8 cellular contexts compared by ENCODE assay signal in the genomic region with DNA sequence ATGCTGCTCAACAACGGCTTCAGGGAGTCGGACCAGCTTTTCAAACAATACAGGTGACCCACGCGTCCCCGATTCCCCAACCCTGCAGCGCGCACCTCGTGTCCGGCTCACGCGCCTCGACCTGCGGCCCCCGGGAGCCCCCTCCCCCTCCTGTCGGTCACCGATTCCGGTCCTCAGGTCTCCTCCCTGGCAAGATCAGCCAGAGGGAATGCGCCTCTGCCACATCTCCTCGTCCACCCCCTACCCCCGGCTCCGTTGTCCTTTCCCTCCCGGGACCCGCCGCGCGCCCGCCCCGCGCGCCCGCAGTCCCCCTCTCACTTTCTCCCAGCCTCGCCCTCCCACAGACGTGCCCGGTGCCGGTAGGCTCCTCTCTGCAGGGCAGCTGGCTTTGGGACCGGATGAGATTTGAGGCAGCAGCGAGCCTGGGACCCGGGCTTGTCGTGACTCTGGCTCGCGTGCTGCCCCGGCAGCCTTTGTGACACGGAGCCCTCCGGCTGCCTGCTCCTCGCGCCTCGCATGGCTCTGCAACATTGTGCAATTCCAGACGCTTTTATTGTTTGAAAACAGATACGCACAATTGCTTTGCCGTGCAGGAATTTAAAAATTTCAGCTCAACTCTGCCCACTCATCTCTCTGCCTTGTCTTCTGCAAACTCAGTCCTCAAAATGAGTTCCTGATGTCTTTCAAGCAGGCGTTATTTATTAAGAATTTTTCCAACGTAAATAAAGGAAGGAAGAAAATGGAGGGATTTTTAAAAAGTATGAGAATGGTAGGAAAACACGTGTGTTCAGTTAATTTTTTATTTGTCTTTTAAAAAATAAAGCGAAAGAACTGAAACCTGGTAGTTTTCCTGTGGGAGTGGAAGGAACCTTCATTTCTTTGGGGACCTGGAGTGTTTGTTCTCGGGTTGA. TPM values are rescaled to one million over a fixed set of nuclear protein-coding genes. Genes with fewer than 3 reads are reported as not detected.
DNase-seq lines count a peak whose midpoint lies in the region; ATAC-seq, FAIRE-seq and TF ChIP-seq lines count a peak whose summit lies in the region.

No MANE protein-coding gene starts in this region.

- CTCF ChIA-PET in activated CD8-positive, alpha-beta memory T cell treated with anti-CD3 and anti-CD28 coated beads, Interleukin-2, amount 10 ng/mL, durations not matched to agents 7 days and 5 days (lab: Charles Lee) = interaction anchor here (0.7 to 3.5 kb wide), 6 partner anchors 9 to 61 kb away, joined by 3 to 8 read pairs (median 3); no protein-coding TSS in a partner anchor
- CTCF ChIA-PET in endothelial cell of umbilical vein (lab: Charles Lee) = interaction anchor here (0.7 to 1.4 kb wide), 3 partner anchors 14 to 100 kb away, joined by 3 read pairs; no protein-coding TSS in a partner anchor

- peak; percentile 49 for DNase-seq in NCI-H1092 treated with DMSO at 0.1 percent for 48 hours (lab: John Stamatoyannopoulos, UW)
- no peak for DNase-seq in NCI-H1092 (lab: John Stamatoyannopoulos, UW)
- DNase-seq in NCI-H2227 treated with DMSO at 0.1 percent for 48 hours (lab: John Stamatoyannopoulos, UW) = peak; percentile 27
- DNase-seq in activated CD8-positive, alpha-beta memory T cell treated with anti-CD3 and anti-CD28 coated beads, Interleukin-2, amount 10 ng/mL, durations not matched to agents 7 days and 5 days = peak; percentile 76
- peak; percentile 35 for DNase-seq in endothelial cell of umbilical vein (ENCODE audit: low read depth, low spot score)
- peak; percentile 55 for DNase-seq in mesendoderm
- DNase-seq in stimulated activated naive B cell treated with anti-CD40 and anti-IgM and Interleukin-4, amounts not matched to agents 10 μg/mL and 1 μg/mL and 100 μg/mL, for 72 hours = peak; percentile 28

- peak overlapping the region; percentile 93 for H3K4me3 Mint-ChIP-seq in activated CD8-positive, alpha-beta memory T cell treated with anti-CD3 and anti-CD28 coated beads, Interleukin-2, amount 10 ng/mL, durations not matched to agents 7 days and 5 days
- H3K4me3 Mint-ChIP-seq in stimulated activated naive B cell treated with anti-CD40 and anti-IgM and Interleukin-4, amounts not matched to agents 10 μg/mL and 1 μg/mL and 100 μg/mL, for 72 hours = peak overlapping the region; percentile 91 to 95

- H3K79me2 ChIP-seq in endothelial cell of umbilical vein (ENCODE audit: control insufficient read depth, insufficient read depth, low read length) (no peaks in the 10 kb centered on the region), mesendoderm (ENCODE audit: control insufficient read depth, insufficient read depth, low read length) (peaks cover 14% of the 10 kb centered on the region)

- intact Hi-C loops in endothelial cell of umbilical vein (cut with micrococcal nuclease) = loop anchor here (10.0 kb wide), 1 partner anchor 100 kb away; no protein-coding TSS in a partner anchor

- peak overlapping the region; percentile 74 for H3K23ac ChIP-seq in mesendoderm (ENCODE audit: low read length)

- peak in 1 of 2 donors; percentile 13 for TF ChIP-seq CTCF in endothelial cell of umbilical vein (IDR thresholded peaks at IDR 0.05; ENCODE audit: extremely low read depth in 1 of 2, insufficient read depth in 1 of 2, low read depth in 1 of 2, low read length in 2 of 2)

- peaks cover 31% of the 10 kb centered on the region for H3K36me3 Mint-ChIP-seq in activated CD8-positive, alpha-beta memory T cell treated with anti-CD3 and anti-CD28 coated beads, Interleukin-2, amount 10 ng/mL, durations not matched to agents 7 days and 5 days
- H3K36me3 Mint-ChIP-seq in stimulated activated naive B cell treated with anti-CD40 and anti-IgM and Interleukin-4, amounts not matched to agents 10 μg/mL and 1 μg/mL and 100 μg/mL, for 72 hours = peaks cover 10 to 20% of the 10 kb centered on the region in 2 donors

- H3K4me1 ChIP-seq in endothelial cell of umbilical vein (ENCODE audit: control insufficient read depth, extremely low read depth, insufficient read depth, low read length) (peaks cover 8% of the 10 kb centered on the region), mesendoderm (ENCODE audit: control insufficient read depth, low read depth, low read length) (peaks cover 10% of the 10 kb centered on the region)

- peak; percentile 11 for ATAC-seq in activated CD8-positive, alpha-beta memory T cell treated with anti-CD3 and anti-CD28 coated beads, Interleukin-2, amount 10 ng/mL, durations not matched to agents 7 days and 5 days
- peak; percentile 24 to 28 for ATAC-seq in stimulated activated naive B cell treated with anti-CD40 and anti-IgM and Interleukin-4, amounts not matched to agents 10 μg/mL and 1 μg/mL and 100 μg/mL, for 72 hours (replicated peaks)
- no peak for ATAC-seq in HG02678 (IDR thresholded peaks at IDR 0.05; ENCODE audit: unreplicated experiment)

- no peak overlapping the region for H3K27ac ChIP-seq in endothelial cell of umbilical vein (ENCODE audit: insufficient read depth, low read depth, low read length)
- no peak overlapping the region for H3K27ac ChIP-seq in mesendoderm (ENCODE audit: low read depth, low read length)

- no peak overlapping the region for H2BK5ac ChIP-seq in mesendoderm (ENCODE audit: low read length)

- WGBS in mesendoderm (ENCODE audit: extremely low coverage, insufficient coverage, low lambda C conversion rate) = 100% methylated on average over 2 of the region's 55 CpGs

- H2BK120ac ChIP-seq in mesendoderm (ENCODE audit: low read depth, low read length) = no peak overlapping the region

- no peaks in the 10 kb centered on the region for H4K20me1 ChIP-seq in endothelial cell of umbilical vein (replicated peaks; ENCODE audit: control insufficient read depth, extremely low read depth, insufficient read depth, low read length)

- POLR2A ChIA-PET in endothelial cell of umbilical vein (lab: Charles Lee) = no interaction called here

- peak overlapping the region; percentile 82 for H3K27ac Mint-ChIP-seq in activated CD8-positive, alpha-beta memory T cell treated with anti-CD3 and anti-CD28 coated beads, Interleukin-2, amount 10 ng/mL, durations not matched to agents 7 days and 5 days
- H3K27ac Mint-ChIP-seq in stimulated activated naive B cell treated with anti-CD40 and anti-IgM and Interleukin-4, amounts not matched to agents 10 μg/mL and 1 μg/mL and 100 μg/mL, for 72 hours = peak overlapping the region; percentile 94

- peak overlapping the region; percentile 98 for H2AFZ ChIP-seq in endothelial cell of umbilical vein (ENCODE audit: low read depth, low read length)

- peak; percentile 78 for FAIRE-seq in endothelial cell of umbilical vein (lab: Jason Lieb, UNC)

- no peak for TF ChIP-seq POLR2A in endothelial cell of umbilical vein (IDR thresholded peaks at IDR 0.05; ENCODE audit: low read depth, low read length)

- H3K9me3 Mint-ChIP-seq in activated CD8-positive, alpha-beta memory T cell treated with anti-CD3 and anti-CD28 coated beads, Interleukin-2, amount 10 ng/mL, durations not matched to agents 7 days and 5 days (ENCODE audit: low read depth) = no peaks in the 10 kb centered on the region
- H3K9me3 Mint-ChIP-seq in stimulated activated naive B cell treated with anti-CD40 and anti-IgM and Interleukin-4, amounts not matched to agents 10 μg/mL and 1 μg/mL and 100 μg/mL, for 72 hours = no peaks in the 10 kb centered on the region

- peak overlapping the region; percentile 94 for H3K4me2 ChIP-seq in endothelial cell of umbilical vein (ENCODE audit: insufficient read depth, low read length)
- peak overlapping the region; percentile 85 for H3K4me2 ChIP-seq in mesendoderm (ENCODE audit: low read length)

- H2AK5ac ChIP-seq in mesendoderm (ENCODE audit: low read length) = no peak overlapping the region

- no peaks in the 10 kb centered on the region for H3K27me3 Mint-ChIP-seq in activated CD8-positive, alpha-beta memory T cell treated with anti-CD3 and anti-CD28 coated beads, Interleukin-2, amount 10 ng/mL, durations not matched to agents 7 days and 5 days
- H3K27me3 Mint-ChIP-seq in stimulated activated naive B cell treated with anti-CD40 and anti-IgM and Interleukin-4, amounts not matched to agents 10 μg/mL and 1 μg/mL and 100 μg/mL, for 72 hours = no peaks in the 10 kb centered on the region

- no peak overlapping the region for H4K8ac ChIP-seq in mesendoderm (ENCODE audit: low read depth, low read length)

- no peaks in the 10 kb centered on the region for H3K9me1 ChIP-seq in endothelial cell of umbilical vein (replicated peaks; ENCODE audit: control insufficient read depth, extremely low read depth, insufficient read depth, low read length)

- H3K9me3 ChIP-seq in endothelial cell of umbilical vein (replicated peaks; ENCODE audit: control insufficient read depth, insufficient read depth, low read length) = no peaks in the 10 kb centered on the region

- peaks cover 7% of the 10 kb centered on the region for H3K79me1 ChIP-seq in mesendoderm (ENCODE audit: low read length)

- BruUV-seq in endothelial cell of umbilical vein (replicated peaks; lab: Mats Ljungman, UMichigan) = no TSS peak

- peak overlapping the region; percentile 38 for H3K4ac ChIP-seq in mesendoderm (ENCODE audit: low read depth, low read length)

- no peaks in the 10 kb centered on the region for H3K36me3 ChIP-seq in endothelial cell of umbilical vein (ENCODE audit: control insufficient read depth in 2 of 2, extremely low read depth in 1 of 2, insufficient read depth in 2 of 2, low read length in 2 of 2)
- no peaks in the 10 kb centered on the region for H3K36me3 ChIP-seq in mesendoderm (ENCODE audit: control insufficient read depth, insufficient read depth, low read length)

- H3K56ac ChIP-seq in mesendoderm (ENCODE audit: low read length) = peak overlapping the region; percentile 91

- H3K27me3 ChIP-seq in endothelial cell of umbilical vein (ENCODE audit: control insufficient read depth in 2 of 2, insufficient read depth in 2 of 2, low read length in 2 of 2) = peaks cover 28 to 40% of the 10 kb centered on the region in 2 experiments
- H3K27me3 ChIP-seq in mesendoderm (ENCODE audit: insufficient read depth, low read length, poor library complexity) = no peaks in the 10 kb centered on the region

- H4K5ac ChIP-seq in mesendoderm (ENCODE audit: low read length) = no peak overlapping the region

- dilution Hi-C loops in endothelial cell of umbilical vein (cut with MboI; ENCODE audit: extremely low pct_ligation_motif_present, low sequenced_read_pairs) = no loop called here

- no peak overlapping the region for H2BK15ac ChIP-seq in mesendoderm (replicated peaks; ENCODE audit: low read depth)

- H3K4me3 ChIP-seq in endothelial cell of umbilical vein (replicated peaks in 1 of 3; ENCODE audit: insufficient read depth in 1 of 3, low read depth in 1 of 3, low read length in 3 of 3) (peak overlapping the region; percentile 70 to 79 (median 77)), mesendoderm (ENCODE audit: low read length) (peak overlapping the region; percentile 68)

- H3K9ac ChIP-seq in endothelial cell of umbilical vein (replicated peaks; ENCODE audit: extremely low read depth, insufficient read depth, low read length) (peak overlapping the region; percentile 52), mesendoderm (ENCODE audit: low read length) (peak overlapping the region; percentile 78)

- H3K18ac ChIP-seq in mesendoderm (ENCODE audit: low read length) = peak overlapping the region; percentile 68

- H3K4me1 Mint-ChIP-seq in activated CD8-positive, alpha-beta memory T cell treated with anti-CD3 and anti-CD28 coated beads, Interleukin-2, amount 10 ng/mL, durations not matched to agents 7 days and 5 days = peaks cover 72% of the 10 kb centered on the region
- H3K4me1 Mint-ChIP-seq in stimulated activated naive B cell treated with anti-CD40 and anti-IgM and Interleukin-4, amounts not matched to agents 10 μg/mL and 1 μg/mL and 100 μg/mL, for 72 hours = peaks cover 55 to 75% of the 10 kb centered on the region in 2 donors

RNA-seq across cellular contexts. Expression of a gene that starts 0.7 kb away (rescaled TPM):
- 10 to 100 TPM; 59.0 to 69.7 TPM for total RNA-seq in activated CD8-positive, alpha-beta memory T cell treated with anti-CD3 and anti-CD28 coated beads, Interleukin-2, amount 10 ng/mL, durations not matched to agents 7 days and 5 days
- 3.9 and 6.2 TPM in 2 replicates for total RNA-seq in endothelial cell of umbilical vein
- polyA plus RNA-seq in endothelial cell of umbilical vein = 0.56 and 0.61 TPM in 2 replicates
- 0.94 and 1.0 TPM in 2 replicates for polyA plus RNA-seq in endothelial cell of umbilical vein (2011; cell fraction: cytosol; rRNA removed)
- polyA plus RNA-seq in endothelial cell of umbilical vein (2011; cell fraction: nucleus; rRNA removed) = 3.3 and 4.3 TPM in 2 replicates
- polyA plus RNA-seq in endothelial cell of umbilical vein (2012) = 2.0 and 2.7 TPM in 2 replicates
- 1.1 and 1.8 TPM in 2 replicates for polyA minus RNA-seq in endothelial cell of umbilical vein
- 35.9 TPM for polyA minus RNA-seq in endothelial cell of umbilical vein (2011; cell fraction: cytosol; rRNA and poly(A)+ RNA removed)
- polyA minus RNA-seq in endothelial cell of umbilical vein (2011; cell fraction: nucleus; rRNA and poly(A)+ RNA removed) = 2.4 and 2.7 TPM in 2 replicates
- 22.6 TPM for polyA plus RNA-seq in mesendoderm (2013, experiment 1 of 2)
- polyA plus RNA-seq in mesendoderm (2013, experiment 2 of 2) = 24.1 TPM
